20 cellular contexts compared by ENCODE assay signal in the genomic region with DNA sequence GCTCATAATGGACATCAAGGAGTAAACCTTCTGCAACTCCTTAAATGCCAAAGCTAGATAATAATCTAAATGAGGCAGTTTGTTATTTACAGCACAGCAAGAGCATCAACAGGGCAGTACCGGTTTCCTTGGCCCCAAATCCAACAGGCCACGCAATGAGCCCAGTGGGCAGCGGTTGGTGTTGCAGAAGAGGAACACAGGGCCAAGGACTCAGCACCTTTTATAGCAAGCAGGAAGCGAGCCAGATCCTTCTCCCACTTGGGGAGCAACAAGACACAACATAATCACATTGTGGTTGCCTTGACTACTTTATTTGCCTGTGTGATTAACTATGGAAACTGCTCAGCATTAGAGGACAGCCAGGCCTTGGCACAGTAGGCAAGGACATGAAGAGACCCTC.
"Had no signal": no experiment of that assay in that cellular context is flagged by ENCODE, and none has a peak within 500 bp of the region (broad histone marks: within the 10 kb centered on the region; RNA-seq: fewer than 3 reads in every experiment).

No MANE protein-coding gene starts in this region.

- H3K27me3 ChIP-seq: body of pancreas, cardiac muscle cell, foreskin keratinocyte, hepatocyte, pancreas, upper lobe of left lung had no signal

- H3K4me3 ChIP-seq: body of pancreas, cardiac muscle cell, hepatocyte, lung, pancreas, thoracic aorta, upper lobe of left lung had no signal

- H3K9me3 ChIP-seq: body of pancreas, pancreas, thoracic aorta, upper lobe of left lung had no signal

- H3K36me3 ChIP-seq: cardiac muscle cell, pancreas, thoracic aorta, upper lobe of left lung, WERI-Rb-1 had no signal

- H3K27ac ChIP-seq: body of pancreas, cardiac muscle cell, foreskin keratinocyte, hepatocyte, pancreas, thoracic aorta, upper lobe of left lung, WERI-Rb-1 had no signal

- DNase-seq: activated CD4-positive, alpha-beta T cell treated with anti-CD3 and anti-CD28 coated beads, Interleukin-2, amount 10 ng/mL, durations not matched to agents 7 days and 5 days; activated CD4-positive, CD25-positive, alpha-beta regulatory T cell treated with anti-CD3 and anti-CD28 coated beads, Interleukin-2, amount 50 U/mL, for 72 hours; activated CD8-positive, alpha-beta memory T cell treated with anti-CD3 and anti-CD28 coated beads, Interleukin-2, amount 10 ng/mL, durations not matched to agents 7 days and 5 days; activated CD8-positive, alpha-beta T cell treated with anti-CD3 and anti-CD28 coated beads for 36 hours; activated gamma-delta T cell; activated T-cell treated with anti-CD3 and anti-CD28 coated beads for 4 hours; anterior cingulate cortex; body of pancreas; foreskin keratinocyte; immature natural killer cell; pancreas; right cardiac atrium; stimulated activated CD4-positive, alpha-beta T cell treated with anti-CD3 and anti-CD28 coated beads, Interleukin-4, amount 100 ng/mL, for 24 hours; stimulated activated naive CD4-positive, alpha-beta T cell treated with Interleukin-2 at 50 U/mL for 16 hours; upper lobe of left lung; WERI-Rb-1 had no signal

- H3K4me1 ChIP-seq: body of pancreas, pancreas, upper lobe of left lung had no signal
